In genomic region chr15:58475573-58476524, GRCh38 we compare ENCODE assay signal across 8 cellular contexts. TPM values are rescaled to one million over a fixed set of nuclear protein-coding genes. Genes with fewer than 3 reads are reported as not detected.
DNase-seq lines count a peak whose midpoint lies in the region; ATAC-seq and TF ChIP-seq lines count a peak whose summit lies in the region.

No MANE protein-coding gene starts in this region.

- DNase-seq in DMS79 treated with DMSO at 0.1 percent for 48 hours (lab: John Stamatoyannopoulos, UW) (peak; percentile 89), NCI-H1436 treated with DMSO at 0.1 percent for 48 hours (lab: John Stamatoyannopoulos, UW) (peak; percentile 82), left colon (no peak), NCI-H1048 (lab: John Stamatoyannopoulos, UW) (no peak), cerebellum (ENCODE audit: low spot score) (no peak)
- no peak for DNase-seq in activated T-helper 2 cell treated with anti-CD3 and anti-CD28 coated beads, Interferon-gamma antibody, Interleukin-2, Interleukin-4, amounts not matched to agents 10 μg/mL and 5 μg/mL and 100 μg/mL, durations not matched to agents 14 hours and 24 hours and 36 hours (ENCODE audit: low spot score)

- H3K36me3 Mint-ChIP-seq in activated T-helper 2 cell treated with anti-CD3 and anti-CD28 coated beads, Interferon-gamma antibody, Interleukin-2, Interleukin-4, amounts not matched to agents 10 μg/mL and 5 μg/mL and 100 μg/mL, durations not matched to agents 14 hours and 24 hours and 36 hours (ENCODE audit: low read depth), result peaks cover 6% of the 10 kb centered on the region

- intact Hi-C loops in activated T-helper 2 cell treated with anti-CD3 and anti-CD28 coated beads, Interferon-gamma antibody, Interleukin-2, Interleukin-4, amounts not matched to agents 10 μg/mL and 5 μg/mL and 100 μg/mL, durations not matched to agents 14 hours and 24 hours and 36 hours (cut with micrococcal nuclease), result no loop called here
- intact Hi-C loops in left colon (cut with DNase I, micrococcal nuclease), result no loop called here

- H3K4me3 Mint-ChIP-seq in activated T-helper 2 cell treated with anti-CD3 and anti-CD28 coated beads, Interferon-gamma antibody, Interleukin-2, Interleukin-4, amounts not matched to agents 10 μg/mL and 5 μg/mL and 100 μg/mL, durations not matched to agents 14 hours and 24 hours and 36 hours (ENCODE audit: low read depth), result peak overlapping the region; percentile 38

- H3K4me1 Mint-ChIP-seq in activated T-helper 2 cell treated with anti-CD3 and anti-CD28 coated beads, Interferon-gamma antibody, Interleukin-2, Interleukin-4, amounts not matched to agents 10 μg/mL and 5 μg/mL and 100 μg/mL, durations not matched to agents 14 hours and 24 hours and 36 hours (ENCODE audit: low read depth), result peaks cover 50% of the 10 kb centered on the region

- H3K27me3 Mint-ChIP-seq in activated T-helper 2 cell treated with anti-CD3 and anti-CD28 coated beads, Interferon-gamma antibody, Interleukin-2, Interleukin-4, amounts not matched to agents 10 μg/mL and 5 μg/mL and 100 μg/mL, durations not matched to agents 14 hours and 24 hours and 36 hours (ENCODE audit: low read depth), result no peaks in the 10 kb centered on the region

- H3K9me3 Mint-ChIP-seq in activated T-helper 2 cell treated with anti-CD3 and anti-CD28 coated beads, Interferon-gamma antibody, Interleukin-2, Interleukin-4, amounts not matched to agents 10 μg/mL and 5 μg/mL and 100 μg/mL, durations not matched to agents 14 hours and 24 hours and 36 hours, result no peaks in the 10 kb centered on the region

- peak overlapping the region; percentile 87 for H3K27ac Mint-ChIP-seq in activated T-helper 2 cell treated with anti-CD3 and anti-CD28 coated beads, Interferon-gamma antibody, Interleukin-2, Interleukin-4, amounts not matched to agents 10 μg/mL and 5 μg/mL and 100 μg/mL, durations not matched to agents 14 hours and 24 hours and 36 hours

- ATAC-seq in left colon (peak; percentile 78), SK-N-SH treated with all-trans-retinoic acid at 6 μM for 48 hours (no peak), GM19351 (IDR thresholded peaks at IDR 0.05; ENCODE audit: unreplicated experiment) (no peak)

TF ChIP-seq in SK-N-SH treated with all-trans-retinoic acid at 6 μM for 48 hours, 23 proteins besides CTCF, POLR2A, EP300 and RAD21:
- TF ChIP-seq ZNF70 (CRISPR knock-in tag; IDR thresholded peaks at IDR 0.05), result no peak
- TF ChIP-seq PPARA (CRISPR knock-in tag; IDR thresholded peaks at IDR 0.05; ENCODE audit: borderline replicate concordance), result no peak
- TF ChIP-seq TCF4 (CRISPR knock-in tag; IDR thresholded peaks at IDR 0.05; ENCODE audit: borderline replicate concordance), result no peak
- no peak for TF ChIP-seq ZFP3 (CRISPR knock-in tag; IDR thresholded peaks at IDR 0.05)

RNA-seq across cellular contexts. Expression of gene LIPC, which starts 44.1 kb away (rescaled TPM):
- 1.1 and 1.7 TPM in 2 replicates for total RNA-seq in activated T-helper 2 cell treated with anti-CD3 and anti-CD28 coated beads, Interferon-gamma antibody, Interleukin-2, Interleukin-4, amounts not matched to agents 10 μg/mL and 5 μg/mL and 100 μg/mL, durations not matched to agents 14 hours and 24 hours and 36 hours
- 1 to 10 TPM; 3.0 to 6.0 TPM for total RNA-seq in left colon
- total RNA-seq in cerebellum, result not detected

Comparison
In these comparisons a context has a peak if more than half of its experiments do, and no peak if none do; other contexts are left out.
1. DNase-seq: peak in DMS79 treated with DMSO at 0.1 percent for 48 hours (single experiment) and NCI-H1436 treated with DMSO at 0.1 percent for 48 hours (single experiment); none in activated T-helper 2 cell treated with anti-CD3 and anti-CD28 coated beads, Interferon-gamma antibody, Interleukin-2, Interleukin-4, amounts not matched to agents 10 μg/mL and 5 μg/mL and 100 μg/mL, durations not matched to agents 14 hours and 24 hours and 36 hours (single experiment), left colon (0 of 2), NCI-H1048 (single experiment) and cerebellum (single experiment).